1 cellular context compared by ENCODE assay signal in the genomic region with DNA sequence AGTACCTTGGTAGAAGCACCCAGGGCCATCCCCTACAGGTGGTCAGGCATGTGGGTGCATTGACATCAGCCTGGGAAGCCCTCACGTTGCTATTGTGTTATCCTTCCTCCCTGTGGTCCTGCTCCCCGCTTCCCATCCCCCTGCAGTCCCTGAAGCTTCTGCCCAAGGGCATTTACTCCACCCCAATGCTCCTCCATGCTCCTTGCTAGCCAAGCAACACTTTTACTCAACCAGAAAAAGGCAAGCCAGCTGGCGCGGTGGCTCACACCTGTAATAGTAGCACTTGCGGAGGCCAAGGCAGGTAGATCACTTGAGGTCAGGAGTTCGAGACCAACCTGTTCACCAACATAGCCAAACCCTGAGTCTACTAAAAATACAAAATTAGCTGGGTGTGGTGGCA.
TF ChIP-seq lines count a peak whose summit lies in the region.

No MANE protein-coding gene starts in this region.

TF ChIP-seq in HepG2, 621 proteins besides CTCF, POLR2A, EP300 and RAD21:
- TF ChIP-seq ZNF782 (CRISPR knock-in tag; IDR thresholded peaks at IDR 0.05; ENCODE audit: borderline replicate concordance) (no peak), RCOR2 (CRISPR knock-in tag; IDR thresholded peaks at IDR 0.05) (no peak), GLI4 (CRISPR knock-in tag; IDR thresholded peaks at IDR 0.05; ENCODE audit: borderline replicate concordance) (no peak), NFKBIZ (CRISPR knock-in tag; IDR thresholded peaks at IDR 0.05) (no peak), PTBP1 (IDR thresholded peaks at IDR 0.05; ENCODE audit: low read depth, low read length, poor library complexity, severe bottlenecking) (no peak), ZNF282 (IDR thresholded peaks at IDR 0.05; ENCODE audit: partially characterized antibody) (no peak), BHLHE40 (IDR thresholded peaks at IDR 0.05; ENCODE audit: low read length) (no peak), RFX1 (IDR thresholded peaks at IDR 0.05) (no peak)
TF ChIP-seq in HepG2: peak in this region for 0.
